Comparison of ENCODE assay signal across 10 cellular contexts in genomic region chr7:101804642-101805401, GRCh38. TPM values are rescaled to one million over a fixed set of nuclear protein-coding genes. Genes with fewer than 3 reads are reported as not detected.
A peak's percentile ranks its signal among the peaks of the same experiment; 100 is the strongest.
DNase-seq lines count a peak whose midpoint lies in the region; ATAC-seq, FAIRE-seq and TF ChIP-seq lines count a peak whose summit lies in the region.
"Had no signal": no experiment of that assay in that cellular context is flagged by ENCODE, and none has a peak within 500 bp of the region (broad histone marks: within the 10 kb centered on the region; RNA-seq: fewer than 3 reads in every experiment).

No MANE protein-coding gene starts in this region.

- ATAC-seq in HG02798 (IDR thresholded peaks at IDR 0.05; ENCODE audit: poor library complexity, unreplicated experiment) (no peak), GM21529 (IDR thresholded peaks at IDR 0.05; ENCODE audit: unreplicated experiment) (no peak)

- H2AFZ ChIP-seq in ACC112 (ENCODE audit: low read length, unreplicated experiment) (peak overlapping the region; percentile 25), keratinocyte (ENCODE audit: control insufficient read depth, low read length) (no peak overlapping the region)

- H4K20me1 ChIP-seq in keratinocyte (ENCODE audit: control insufficient read depth, extremely low read depth, insufficient read depth, low read length): no peaks in the 10 kb centered on the region

- H3K27me3 ChIP-seq in ACC112 (ENCODE audit: insufficient read depth, low read length): peaks cover 31% of the 10 kb centered on the region
- H3K27me3 ChIP-seq in WERI-Rb-1 (ENCODE audit: insufficient read depth, low read depth, severe bottlenecking): no peaks in the 10 kb centered on the region
- no peaks in the 10 kb centered on the region for H3K27me3 ChIP-seq in keratinocyte (ENCODE audit: control insufficient read depth, extremely low read depth, insufficient read depth, low read length)
- no peaks in the 10 kb centered on the region for H3K27me3 ChIP-seq in ascending aorta

- H3K9ac ChIP-seq in keratinocyte (ENCODE audit: control insufficient read depth, extremely low read depth, insufficient read depth, low read length): no peak overlapping the region

- peak; percentile 20 for DNase-seq in WERI-Rb-1
- no peak for DNase-seq in keratinocyte (ENCODE audit: low read depth, low spot score)
- DNase-seq in ecto neural progenitor cell (ENCODE audit: low spot score): no peak
- no peak for DNase-seq in ascending aorta (ENCODE audit: low spot score in 2 of 2)

- H3K4me3 ChIP-seq in ACC112 (ENCODE audit: low read depth, low read length) (no peak overlapping the region), WERI-Rb-1 (ENCODE audit: low read depth, low read length) (no peak overlapping the region), keratinocyte (ENCODE audit: control insufficient read depth in 2 of 3, extremely low read depth in 1 of 3, insufficient read depth in 2 of 3, low read depth in 1 of 3, low read length in 3 of 3) (peak overlapping the region in 1 of 3 experiments; percentile 4), ascending aorta (no peak overlapping the region)

- TF ChIP-seq CTCF in GM12872 (IDR thresholded peaks at IDR 0.05; ENCODE audit: insufficient read depth, low read depth, low read length) (peak; percentile 50; the same call in 1 of the 3 replicates), WERI-Rb-1 (IDR thresholded peaks at IDR 0.05; ENCODE audit: low read depth, low read length) (peak; percentile 47; the same call in 1 of the 2 replicates), keratinocyte (optimal IDR thresholded peaks at IDR 0.05 in 1 of 3, IDR thresholded peaks at IDR 0.05 in 1 of 3, conservative IDR thresholded peaks at IDR 0.05 in 1 of 3; ENCODE audit: extremely low read depth in 1 of 3, insufficient read depth in 2 of 3, low read length in 3 of 3) (peak; percentile 41 to 79 (median 65)), ascending aorta (IDR thresholded peaks at IDR 0.05) (no peak)

- dilution Hi-C loops in keratinocyte (cut with MboI; ENCODE audit: extremely low pct_ligation_motif_present, low sequenced_read_pairs): no loop called here

- H3K9me1 ChIP-seq in keratinocyte (ENCODE audit: control insufficient read depth, extremely low read depth, insufficient read depth, low read length): no peaks in the 10 kb centered on the region

- H3K79me2 ChIP-seq in ACC112 (ENCODE audit: control insufficient read depth, insufficient read depth, low read length, unreplicated experiment) (no peaks in the 10 kb centered on the region), keratinocyte (ENCODE audit: control insufficient read depth, insufficient read depth, low read length) (no peaks in the 10 kb centered on the region)

- H3K4me1 ChIP-seq in ACC112 (ENCODE audit: control insufficient read depth, insufficient read depth, low read length, unreplicated experiment) (peaks cover 4% of the 10 kb centered on the region), keratinocyte (ENCODE audit: control insufficient read depth, extremely low read depth, insufficient read depth, low read length) (peaks cover 16% of the 10 kb centered on the region), ascending aorta (no peaks in the 10 kb centered on the region)

- H3K9me3 ChIP-seq in WERI-Rb-1 (ENCODE audit: severe bottlenecking) (no peaks in the 10 kb centered on the region), keratinocyte (ENCODE audit: control insufficient read depth, low read depth, low read length) (no peaks in the 10 kb centered on the region), ascending aorta (no peaks in the 10 kb centered on the region)
- H3K9me3 ChIP-seq: neutrophil had no signal

- no peak for FAIRE-seq in keratinocyte (lab: Jason Lieb, UNC)
- FAIRE-seq: GM12891 had no signal

- peak overlapping the region; percentile 78 for H3K4me2 ChIP-seq in keratinocyte (ENCODE audit: control insufficient read depth, extremely low read depth, insufficient read depth, low read depth, low read length)

- H3K36me3 ChIP-seq in ACC112 (ENCODE audit: insufficient read depth, low read length) (no peaks in the 10 kb centered on the region), WERI-Rb-1 (no peaks in the 10 kb centered on the region), keratinocyte (ENCODE audit: control insufficient read depth in 2 of 2, extremely low read depth in 1 of 2, insufficient read depth in 2 of 2, low read length in 2 of 2) (no peaks in the 10 kb centered on the region), ascending aorta (no peaks in the 10 kb centered on the region)
- H3K36me3 ChIP-seq: neutrophil had no signal

- intact Hi-C loops in ascending aorta (cut with DNase I): no loop called here

- no peak overlapping the region for H3K27ac ChIP-seq in ACC112 (ENCODE audit: low read depth, low read length)
- H3K27ac ChIP-seq in WERI-Rb-1: no peak overlapping the region
- no peak overlapping the region for H3K27ac ChIP-seq in keratinocyte (ENCODE audit: control insufficient read depth, insufficient read depth, low read length)
- H3K27ac ChIP-seq in ascending aorta: no peak overlapping the region
- H3K27ac ChIP-seq: neutrophil had no signal

RNA-seq across cellular contexts. Expression of gene CUX1, which starts 12.6 kb away (rescaled TPM):
- 16.8 to 21.7 TPM (median 18.3 TPM) in 3 replicates for polyA plus RNA-seq in keratinocyte
- 187 TPM for polyA plus RNA-seq in keratinocyte (2011; ENCODE audit: low read depth)
- 26.5 and 35.8 TPM in 2 replicates for polyA plus RNA-seq in keratinocyte (2011; cell fraction: cytosol; rRNA removed)
- 22.6 and 25.8 TPM in 2 replicates for polyA plus RNA-seq in keratinocyte (2011; cell fraction: nucleus; rRNA removed)
- polyA plus RNA-seq in keratinocyte (2012; ENCODE audit: low replicate concordance): 25.7 and 36.2 TPM in 2 replicates
- polyA minus RNA-seq in keratinocyte: 21.7 to 28.8 TPM (median 24.7 TPM) in 3 replicates
- 17.3 TPM for polyA minus RNA-seq in keratinocyte (2011; cell fraction: cytosol; rRNA and poly(A)+ RNA removed)
- 25.2 and 40.1 TPM in 2 replicates for polyA minus RNA-seq in keratinocyte (2011; cell fraction: nucleus; rRNA and poly(A)+ RNA removed)
- 101 TPM for total RNA-seq in ascending aorta

Comparison
In these comparisons a context has a peak if more than half of its experiments do, and no peak if none do; other contexts are left out.
1. CTCF ChIP-seq: peak in GM12872 (single experiment), WERI-Rb-1 (single experiment) and keratinocyte (3 of 3); none in ascending aorta (0 of 3).